Comparison of ENCODE assay signal across 9 cellular contexts in genomic region chr19:8240274-8241229, GRCh38. TPM values are rescaled to one million over a fixed set of nuclear protein-coding genes. Genes with fewer than 3 reads are reported as not detected.
DNase-seq lines count a peak whose midpoint lies in the region; ATAC-seq, FAIRE-seq and TF ChIP-seq lines count a peak whose summit lies in the region.
"Had no signal": no experiment of that assay in that cellular context is flagged by ENCODE, and none has a peak within 500 bp of the region (broad histone marks: within the 10 kb centered on the region; RNA-seq: fewer than 3 reads in every experiment).

No MANE protein-coding gene starts in this region.

- WGBS in upper lobe of left lung, 2 donors, result 13 to 18% methylated on average over 11 to 17 of the region's 17 CpGs

- H3K4me3 ChIP-seq in GM12864 (ENCODE audit: low read depth, low read length), result no peak overlapping the region
- H3K4me3 ChIP-seq in adipocyte (ENCODE audit: low read length), result peak overlapping the region; percentile 35
- H3K4me3 ChIP-seq in parathyroid adenoma (ENCODE audit: low read depth, low read length), result no peak overlapping the region
- H3K4me3 ChIP-seq in upper lobe of left lung, result peak overlapping the region in 2 of 4 donors; percentile 1 to 12

- intact Hi-C loops in head of caudate nucleus (cut with DNase I), result no loop called here

- H3K27me3 ChIP-seq in adipocyte (replicated peaks; ENCODE audit: control insufficient read depth, insufficient read depth, low read length) (no peaks in the 10 kb centered on the region), parathyroid adenoma (ENCODE audit: control insufficient read depth, insufficient read depth, low read length) (no peaks in the 10 kb centered on the region), upper lobe of left lung (no peaks in the 10 kb centered on the region)

- ATAC-seq in HG03442 (IDR thresholded peaks at IDR 0.05; ENCODE audit: unreplicated experiment) (peak; percentile 47), upper lobe of left lung (ENCODE audit: low FRiP score in 2 of 2) (peak; percentile 78 to 87)

- peak in 1 of 4 donors; percentile 89 for TF ChIP-seq EP300 in upper lobe of left lung (IDR thresholded peaks at IDR 0.05)

- no peak for FAIRE-seq in RCC 7860 (lab: Jason Lieb, UNC)
- FAIRE-seq: colon had no signal

- H3K9ac ChIP-seq in adipocyte (ENCODE audit: low read length) (peak overlapping the region; percentile 65), parathyroid adenoma (no peak overlapping the region)

- no peak for TF ChIP-seq CTCF in GM12864 (IDR thresholded peaks at IDR 0.05; ENCODE audit: low read depth, low read length, missing control alignments)
- no peak for TF ChIP-seq CTCF in parathyroid adenoma (IDR thresholded peaks at IDR 0.05)
- TF ChIP-seq CTCF in upper lobe of left lung (IDR thresholded peaks at IDR 0.05), result no peak

- H3K9me3 ChIP-seq in adipocyte (ENCODE audit: control insufficient read depth, low read length) (peaks cover 5% of the 10 kb centered on the region), parathyroid adenoma (ENCODE audit: control insufficient read depth, low read length) (no peaks in the 10 kb centered on the region), upper lobe of left lung (peaks cover 0 to 4% (median 0%) of the 10 kb centered on the region in 4 donors)

- TF ChIP-seq POLR2A in upper lobe of left lung (IDR thresholded peaks at IDR 0.05), result peak in 1 of 4 donors; percentile 24

- peaks cover 5% of the 10 kb centered on the region for H3K79me2 ChIP-seq in parathyroid adenoma

- peaks cover 9% of the 10 kb centered on the region for H3K4me1 ChIP-seq in adipocyte (ENCODE audit: control insufficient read depth, insufficient read depth, low read length)
- peaks cover 7% of the 10 kb centered on the region for H3K4me1 ChIP-seq in parathyroid adenoma
- peaks cover 19 to 21% (median 20%) of the 10 kb centered on the region in 4 donors for H3K4me1 ChIP-seq in upper lobe of left lung

- H3K4me2 ChIP-seq in parathyroid adenoma (ENCODE audit: low read length), result peak overlapping the region; percentile 45

- H2AFZ ChIP-seq in parathyroid adenoma, result no peak overlapping the region

- DNase-seq in GM12864 (ENCODE audit: low read depth) (peak; percentile 56), RCC 7860 (ENCODE audit: low spot score) (peak; percentile 60), adipocyte (ENCODE audit: low read depth) (peak; percentile 78), head of caudate nucleus (peak; percentile 67 to 95 (median 85)), upper lobe of left lung (peak; percentile 93 to 95), NCI-H2081 (lab: John Stamatoyannopoulos, UW) (no peak)

- H3K27ac ChIP-seq in parathyroid adenoma (no peak overlapping the region), upper lobe of left lung (peak overlapping the region; percentile 2 to 79 (median 62))

- H3K36me3 ChIP-seq in adipocyte (ENCODE audit: control insufficient read depth, insufficient read depth, low read length, severe bottlenecking) (no peaks in the 10 kb centered on the region), parathyroid adenoma (ENCODE audit: control insufficient read depth, insufficient read depth, low read length) (no peaks in the 10 kb centered on the region), upper lobe of left lung (peaks cover 0 to under 1% (median 0%) of the 10 kb centered on the region in 4 donors)

RNA-seq across cellular contexts. Expression of gene CERS4, which starts 31.4 kb away (rescaled TPM):
- total RNA-seq in upper lobe of left lung, result 100 to 1,000 TPM in 1 of 6 donors, 10 to 100 TPM in 5; 55.5 to 131 (median 63.8) TPM

Comparison
In these comparisons a context has a peak if more than half of its experiments do, and no peak if none do; other contexts are left out.
1. DNase-seq: peak in GM12864 (single experiment), RCC 7860 (single experiment), adipocyte (single experiment), head of caudate nucleus (42 of 42) and upper lobe of left lung (2 of 2); none in NCI-H2081 (0 of 2).